Comparison of ENCODE assay signal across 1 cellular context in genomic region chr16:87895641-87896141, GRCh38.
A peak's percentile ranks its signal among the peaks of the same experiment; 100 is the strongest.
TF ChIP-seq lines count a peak whose summit lies in the region.

No MANE protein-coding gene starts in this region.

TF ChIP-seq in GM12878, 131 proteins besides CTCF, POLR2A, EP300 and RAD21 (continued from another document and continues in another):
- TF ChIP-seq CBX3 (IDR thresholded peaks at IDR 0.05; ENCODE audit: borderline replicate concordance, low read depth) (no peak), ZBTB33 (IDR thresholded peaks at IDR 0.05) (no peak), KLF5 (IDR thresholded peaks at IDR 0.05; ENCODE audit: partially characterized antibody) (no peak), HDAC2 (IDR thresholded peaks at IDR 0.05) (no peak), BHLHE40 (IDR thresholded peaks at IDR 0.05; ENCODE audit: borderline replicate concordance in 1 of 2, low read depth in 2 of 2, low read length in 1 of 2) (peak; percentile 77 to 89), EED (IDR thresholded peaks at IDR 0.05; ENCODE audit: low read depth) (no peak), IRF5 (IDR thresholded peaks at IDR 0.05; ENCODE audit: borderline replicate concordance) (no peak), E4F1 (IDR thresholded peaks at IDR 0.05; ENCODE audit: borderline replicate concordance, partially characterized antibody) (no peak), ATF3 (IDR thresholded peaks at IDR 0.05; ENCODE audit: borderline replicate concordance, extremely low read depth, low read depth, low read length) (no peak), NR2C2 (IDR thresholded peaks at IDR 0.05; ENCODE audit: borderline replicate concordance, control insufficient read depth, insufficient read length, low read depth) (no peak), FOXK2 (IDR thresholded peaks at IDR 0.05) (no peak), CREB1 (IDR thresholded peaks at IDR 0.05; ENCODE audit: low read depth) (0 out of 2 replicates have a peak, but pooled peaks have one; percentile 21), USF2 (IDR thresholded peaks at IDR 0.05; ENCODE audit: borderline replicate concordance, low read depth, low read length) (no peak), NFIC (IDR thresholded peaks at IDR 0.05; ENCODE audit: low read depth, low read length) (peak; percentile 58; the same call in 1 of the 2 replicates), E2F8 (IDR thresholded peaks at IDR 0.05; ENCODE audit: low read depth, partially characterized antibody) (no peak), CBFB (IDR thresholded peaks at IDR 0.05; ENCODE audit: low read depth) (no peak), SPI1 (IDR thresholded peaks at IDR 0.05; ENCODE audit: borderline replicate concordance, insufficient read depth, low read depth, low read length) (no peak), KDM1A (IDR thresholded peaks at IDR 0.05; ENCODE audit: borderline replicate concordance) (no peak), ESRRA (IDR thresholded peaks at IDR 0.05; ENCODE audit: low read length) (no peak), SRF (IDR thresholded peaks at IDR 0.05; ENCODE audit: low read depth in 2 of 2, low read length in 2 of 2) (no peak), SP1 (IDR thresholded peaks at IDR 0.05; ENCODE audit: low read depth, low read length) (no peak), BACH1 (IDR thresholded peaks at IDR 0.05; ENCODE audit: borderline replicate concordance) (peak; percentile 42; the same call in 1 of the 2 replicates), JUND (IDR thresholded peaks at IDR 0.05; ENCODE audit: low read depth, low read length) (no peak), ELK1 (IDR thresholded peaks at IDR 0.05; ENCODE audit: low read depth, low read length) (no peak), MEF2B (IDR thresholded peaks at IDR 0.05; ENCODE audit: partially characterized antibody, poor library complexity, severe bottlenecking) (peak; percentile 57), SMAD5 (IDR thresholded peaks at IDR 0.05; ENCODE audit: low read depth) (no peak), USF1 (IDR thresholded peaks at IDR 0.05; ENCODE audit: borderline replicate concordance, extremely low read length, insufficient read depth, low read depth, low read length) (peak; percentile 18), PML (IDR thresholded peaks at IDR 0.05; ENCODE audit: low read length) (no peak), MXI1 (IDR thresholded peaks at IDR 0.05; ENCODE audit: low read depth, low read length) (peak; percentile 75), IKZF1 (conservative IDR thresholded peaks at IDR 0.05) (no peak), ZNF207 (IDR thresholded peaks at IDR 0.05; ENCODE audit: borderline replicate concordance) (no peak), ATF7 (IDR thresholded peaks at IDR 0.05; ENCODE audit: low read depth) (peak; percentile 71), PAX5 (IDR thresholded peaks at IDR 0.05; ENCODE audit: borderline replicate concordance, low read depth, low read length) (no peak; the same call in 1 of the 2 replicates), EGR1 (IDR thresholded peaks at IDR 0.05; ENCODE audit: borderline replicate concordance in 1 of 2, low read depth in 2 of 2, low read length in 2 of 2) (peak in 1 of 2 experiments; percentile 79; a peak in 2 of 3 replicates), ZNF384 (IDR thresholded peaks at IDR 0.05; ENCODE audit: borderline replicate concordance, low read depth, low read length) (no peak), ETV6 (conservative IDR thresholded peaks at IDR 0.05 in 1 of 2, IDR thresholded peaks at IDR 0.05 in 1 of 2; ENCODE audit: borderline replicate concordance in 1 of 2, low read depth in 1 of 2) (0 out of 4 replicates have a peak, but pooled peaks of 1 of the 2 experiments have one; percentile 26), RFX5 (IDR thresholded peaks at IDR 0.05; ENCODE audit: low read depth, low read length) (no peak), FOS (IDR thresholded peaks at IDR 0.05; ENCODE audit: borderline replicate concordance, extremely low read depth, insufficient read length) (no peak), CHD2 (IDR thresholded peaks at IDR 0.05; ENCODE audit: borderline replicate concordance, low read depth, low read length) (peak; percentile 46; the same call in 1 of the 2 replicates), RELA (IDR thresholded peaks at IDR 0.05; ENCODE audit: borderline replicate concordance, partially characterized antibody) (no peak), GATAD2B (conservative IDR thresholded peaks at IDR 0.05; ENCODE audit: low read depth) (no peak; the same call in 1 of the 2 replicates), CEBPZ (IDR thresholded peaks at IDR 0.05; ENCODE audit: low read depth, low read length) (no peak), IRF4 (IDR thresholded peaks at IDR 0.05; ENCODE audit: low read depth, low read length) (no peak)
